ENCODE assay signal across 34 cellular contexts in genomic region chr1:182568647-182569284, GRCh38. TPM values are rescaled to one million over a fixed set of nuclear protein-coding genes. Genes with fewer than 3 reads are reported as not detected.
A peak's percentile ranks its signal among the peaks of the same experiment; 100 is the strongest.
DNase-seq lines count a peak whose midpoint lies in the region; ATAC-seq and TF ChIP-seq lines count a peak whose summit lies in the region.
"Had no signal": no experiment of that assay in that cellular context is flagged by ENCODE, and none has a peak within 500 bp of the region (broad histone marks: within the 10 kb centered on the region; RNA-seq: fewer than 3 reads in every experiment).

No MANE protein-coding gene starts in this region.

- H3K4me3 Mint-ChIP-seq in activated B cell treated with CpG ODN at 0.5 μM for 24 hours = no peak overlapping the region
- no peak overlapping the region for H3K4me3 Mint-ChIP-seq in mesothelial cell of epicardium
- H3K4me3 Mint-ChIP-seq: activated CD8-positive, alpha-beta T cell treated with anti-CD3 and anti-CD28 coated beads, Interleukin-2, amount 10 ng/mL, durations not matched to agents 7 days and 5 days; activated T-helper 17 cell treated with anti-CD3 and anti-CD28 coated beads, Interleukin-2, amount 50 U/mL, for 72 hours; CD4-positive, alpha-beta memory T cell; naive thymus-derived CD4-positive, alpha-beta T cell had no signal

- peaks cover 23 to 33% (median 28%) of the 10 kb centered on the region in 10 experiments for H3K4me1 ChIP-seq in BLaER1 treated with 17β-estradiol and CSF1 and Interleukin-3, amounts not matched to agents 10 nM and 100 nM
- H3K4me1 ChIP-seq: body of pancreas, esophagus muscularis mucosa, left lung, stomach, tibial artery had no signal

- H4K20me1 ChIP-seq in BLaER1 treated with 17β-estradiol and CSF1 and Interleukin-3, amounts not matched to agents 10 nM and 100 nM = no peaks in the 10 kb centered on the region

- H3K4me2 ChIP-seq in BLaER1 treated with 17β-estradiol and CSF1 and Interleukin-3, amounts not matched to agents 10 nM and 100 nM = peak overlapping the region; percentile 40 to 89 (median 63)

- 0 out of 22 replicates have a peak overlapping the region, but pooled peaks of 1 of the 11 experiments have one; percentile 15 for H3K9ac ChIP-seq in BLaER1 treated with 17β-estradiol and CSF1 and Interleukin-3, amounts not matched to agents 10 nM and 100 nM

- peaks cover 0 to 11% (median 0%) of the 10 kb centered on the region in 11 experiments; a peak in 3 of 22 replicates for H3K36me3 ChIP-seq in BLaER1 treated with 17β-estradiol and CSF1 and Interleukin-3, amounts not matched to agents 10 nM and 100 nM

- H3K9me3 ChIP-seq in BLaER1 treated with 17β-estradiol and CSF1 and Interleukin-3, amounts not matched to agents 10 nM and 100 nM (replicated peaks in 1 of 11) = peaks cover 0 to 14% (median 7%) of the 10 kb centered on the region in 11 experiments; a peak in 12 of 22 replicates
- H3K9me3 ChIP-seq: body of pancreas, left lung, neutrophil, stomach had no signal

- peak; percentile 61 for ATAC-seq in GM19035 (IDR thresholded peaks at IDR 0.05; ENCODE audit: unreplicated experiment)
- ATAC-seq in HG02885 (IDR thresholded peaks at IDR 0.05; ENCODE audit: poor library complexity, unreplicated experiment) = peak; percentile 61
- peak; percentile 65 for ATAC-seq in activated B cell treated with CpG ODN at 0.5 μM for 24 hours (ENCODE audit: low read depth)
- ATAC-seq: activated CD8-positive, alpha-beta T cell treated with anti-CD3 and anti-CD28 coated beads, Interleukin-2, amount 10 ng/mL, durations not matched to agents 7 days and 5 days; activated T-helper 17 cell treated with anti-CD3 and anti-CD28 coated beads, Interleukin-2, amount 50 U/mL, for 72 hours; body of pancreas; HCT116; left lung; naive thymus-derived CD4-positive, alpha-beta T cell; right cardiac atrium had no signal

- peak overlapping the region in 6 of 11 experiments; percentile 33 to 74 (median 62); a peak in 12 of 22 replicates for H3K27ac ChIP-seq in BLaER1 treated with 17β-estradiol and CSF1 and Interleukin-3, amounts not matched to agents 10 nM and 100 nM
- H3K27ac ChIP-seq: body of pancreas, esophagus muscularis mucosa, left lung, neutrophil, SK-N-MC, stomach, tibial artery had no signal

- H3K27me3 Mint-ChIP-seq in activated B cell treated with CpG ODN at 0.5 μM for 24 hours (no peaks in the 10 kb centered on the region), mesothelial cell of epicardium (ENCODE audit: low read depth) (peaks cover 12% of the 10 kb centered on the region)
- H3K27me3 Mint-ChIP-seq: activated T-helper 17 cell treated with anti-CD3 and anti-CD28 coated beads, Interleukin-2, amount 50 U/mL, for 72 hours; CD4-positive, alpha-beta memory T cell had no signal

- DNase-seq in activated B cell treated with CpG ODN at 0.5 μM for 24 hours = no peak
- no peak for DNase-seq in cardiac septum (ENCODE audit: low spot score)
- no peak for DNase-seq in mesothelial cell of epicardium (ENCODE audit: low spot score in 2 of 2, unreplicated experiment in 2 of 2)
- DNase-seq in T-helper 1 cell = no peak
- no peak for DNase-seq in activated gamma-delta T cell treated with Interleukin-2 at 50 U/mL for 16 hours
- DNase-seq: activated CD4-positive, alpha-beta T cell treated with anti-CD3 and anti-CD28 coated beads for 1 hour; activated CD8-positive, alpha-beta T cell treated with anti-CD3 and anti-CD28 coated beads, Interleukin-2, amount 10 ng/mL, durations not matched to agents 7 days and 5 days; activated naive CD4-positive, alpha-beta T cell treated with anti-CD3 and anti-CD28 coated beads, Interleukin-2, amount 50 U/mL, for 16 hours; body of pancreas; CD4-positive, alpha-beta memory T cell; foreskin fibroblast; head of caudate nucleus; islet precursor cell; left lung; mesendoderm; naive thymus-derived CD4-positive, alpha-beta T cell; NCI-H1092; NCI-H1694; NCI-H748 treated with DMSO at 0.1 percent for 48 hours; posterior cingulate gyrus; right cardiac atrium; stimulated activated CD4-positive, alpha-beta T cell treated with anti-CD3 and anti-CD28 coated beads, Interleukin-1b, Interleukin-23, amount 100 ng/mL, for 48 hours; stomach; T-helper 2 cell; tibial artery had no signal

- no peak overlapping the region for H3K27ac Mint-ChIP-seq in activated B cell treated with CpG ODN at 0.5 μM for 24 hours
- H3K27ac Mint-ChIP-seq in mesothelial cell of epicardium = no peak overlapping the region
- H3K27ac Mint-ChIP-seq: activated CD8-positive, alpha-beta T cell treated with anti-CD3 and anti-CD28 coated beads, Interleukin-2, amount 10 ng/mL, durations not matched to agents 7 days and 5 days; activated T-helper 17 cell treated with anti-CD3 and anti-CD28 coated beads, Interleukin-2, amount 50 U/mL, for 72 hours; CD4-positive, alpha-beta memory T cell; naive thymus-derived CD4-positive, alpha-beta T cell had no signal

- CTCF ChIA-PET in activated B cell treated with CpG ODN at 0.5 μM for 24 hours (lab: Charles Lee) = interaction anchor here (1.3 kb wide), 2 partner anchors 26 to 84 kb away, joined by 3 to 7 read pairs; no protein-coding TSS in a partner anchor

- intact Hi-C loops in activated B cell treated with CpG ODN at 0.5 μM for 24 hours (cut with micrococcal nuclease) = loop anchor here (2.0 kb wide), 1 partner anchor 20 kb away; the partner anchor contains the start of gene RNASEL
- intact Hi-C loops in cardiac septum (cut with DNase I) = no loop called here

- TF ChIP-seq CTCF in activated B cell treated with CpG ODN at 0.5 μM for 24 hours (IDR thresholded peaks at IDR 0.05) (no peak), mesothelial cell of epicardium (IDR thresholded peaks at IDR 0.05; ENCODE audit: unreplicated experiment) (no peak)

- H3K4me1 Mint-ChIP-seq in activated B cell treated with CpG ODN at 0.5 μM for 24 hours = peaks cover 21% of the 10 kb centered on the region
- no peaks in the 10 kb centered on the region for H3K4me1 Mint-ChIP-seq in mesothelial cell of epicardium
- H3K4me1 Mint-ChIP-seq: activated T-helper 17 cell treated with anti-CD3 and anti-CD28 coated beads, Interleukin-2, amount 50 U/mL, for 72 hours; CD4-positive, alpha-beta memory T cell; naive thymus-derived CD4-positive, alpha-beta T cell had no signal

- no peaks in the 10 kb centered on the region for H3K9me3 Mint-ChIP-seq in activated B cell treated with CpG ODN at 0.5 μM for 24 hours
- peaks cover 6% of the 10 kb centered on the region for H3K9me3 Mint-ChIP-seq in mesothelial cell of epicardium
- H3K9me3 Mint-ChIP-seq: activated T-helper 17 cell treated with anti-CD3 and anti-CD28 coated beads, Interleukin-2, amount 50 U/mL, for 72 hours; CD4-positive, alpha-beta memory T cell; naive thymus-derived CD4-positive, alpha-beta T cell had no signal

- H3K36me3 Mint-ChIP-seq in activated B cell treated with CpG ODN at 0.5 μM for 24 hours (ENCODE audit: low read depth) = peaks cover 9% of the 10 kb centered on the region
- H3K36me3 Mint-ChIP-seq in mesothelial cell of epicardium = no peaks in the 10 kb centered on the region

- POLR2A ChIA-PET in activated B cell treated with CpG ODN at 0.5 μM for 24 hours (lab: Charles Lee) = interaction anchor here (0.8 to 3.2 kb wide), 3 partner anchors 20 to 360 kb away, joined by 3 to 24 read pairs (median 14); partner anchors contain the start of gene RNASEL

- no peak overlapping the region for H3K4me3 ChIP-seq in BLaER1 treated with 17β-estradiol and CSF1 and Interleukin-3, amounts not matched to agents 10 nM and 100 nM
- H3K4me3 ChIP-seq: body of pancreas, esophagus muscularis mucosa, left lung, SK-N-MC, stomach, tibial artery had no signal

- H3K27me3 ChIP-seq in BLaER1 treated with 17β-estradiol and CSF1 and Interleukin-3, amounts not matched to agents 10 nM and 100 nM = no peaks in the 10 kb centered on the region
- H3K27me3 ChIP-seq: body of pancreas, esophagus muscularis mucosa, left lung, neutrophil, stomach, tibial artery had no signal

RNA-seq across cellular contexts. Expression of gene RNASEL, which starts 20.3 kb away (rescaled TPM):
- 10.0 and 11.1 TPM in 2 replicates for total RNA-seq in activated B cell treated with CpG ODN at 0.5 μM for 24 hours
- total RNA-seq in cardiac septum = 3.3 TPM
- total RNA-seq in mesothelial cell of epicardium = 4.5 to 5.6 TPM (median 4.6 TPM) in 3 replicates

RNA-seq across cellular contexts. Expression of gene RGS16, which starts 35.4 kb away (rescaled TPM):
- total RNA-seq in activated B cell treated with CpG ODN at 0.5 μM for 24 hours (2.6 TPM in 2 replicates), cardiac septum (1.9 TPM), mesothelial cell of epicardium (0.55 to 0.99 TPM (median 0.74 TPM) in 3 replicates)
- total RNA-seq: HT1080 had no signal
